In the genomic region with DNA sequence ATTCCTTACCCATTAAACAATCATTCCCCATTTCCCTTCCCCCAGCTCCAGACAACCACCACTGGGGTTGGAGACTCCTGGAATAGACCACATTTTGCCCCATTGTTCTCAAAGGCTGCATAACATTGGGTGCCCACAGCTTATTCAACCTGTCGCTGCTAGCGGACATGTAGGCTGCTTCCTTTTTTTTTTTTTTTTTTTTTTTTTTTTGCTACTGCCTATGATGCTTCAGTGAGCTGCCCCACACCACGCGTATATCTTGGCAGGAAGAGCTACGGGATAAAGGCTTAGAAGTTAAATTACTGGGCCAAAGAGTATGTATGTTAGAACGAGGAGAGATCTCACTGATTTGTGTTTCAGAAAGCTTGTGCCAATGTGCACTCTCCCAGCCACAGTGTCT, we compare ENCODE assay signal across 1 cellular context.
TF ChIP-seq lines count a peak whose summit lies in the region.

No MANE protein-coding gene starts in this region.

TF ChIP-seq in WTC11, 78 proteins besides CTCF, POLR2A, EP300 and RAD21 (continued from another document):
- TF ChIP-seq, protein P1, sequence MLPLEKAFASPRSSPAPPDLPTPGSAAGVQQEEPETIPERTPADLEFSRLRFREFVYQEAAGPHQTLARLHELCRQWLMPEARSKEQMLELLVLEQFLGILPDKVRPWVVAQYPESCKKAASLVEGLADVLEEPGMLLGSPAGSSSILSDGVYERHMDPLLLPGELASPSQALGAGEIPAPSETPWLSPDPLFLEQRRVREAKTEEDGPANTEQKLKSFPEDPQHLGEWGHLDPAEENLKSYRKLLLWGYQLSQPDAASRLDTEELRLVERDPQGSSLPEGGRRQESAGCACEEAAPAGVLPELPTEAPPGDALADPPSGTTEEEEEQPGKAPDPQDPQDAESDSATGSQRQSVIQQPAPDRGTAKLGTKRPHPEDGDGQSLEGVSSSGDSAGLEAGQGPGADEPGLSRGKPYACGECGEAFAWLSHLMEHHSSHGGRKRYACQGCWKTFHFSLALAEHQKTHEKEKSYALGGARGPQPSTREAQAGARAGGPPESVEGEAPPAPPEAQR (CRISPR knock-in tag; IDR thresholded peaks at IDR 0.05) = no peak
- TF ChIP-seq MYBL2 (CRISPR knock-in tag; IDR thresholded peaks at IDR 0.05) (no peak), ZNF423 (CRISPR knock-in tag; IDR thresholded peaks at IDR 0.05) (no peak), SMAD4 (CRISPR knock-in tag; IDR thresholded peaks at IDR 0.05) (no peak), GRHL2 (CRISPR knock-in tag; IDR thresholded peaks at IDR 0.05; ENCODE audit: insufficient replicate concordance, severe bottlenecking) (no peak)
- TF ChIP-seq, protein P2, sequence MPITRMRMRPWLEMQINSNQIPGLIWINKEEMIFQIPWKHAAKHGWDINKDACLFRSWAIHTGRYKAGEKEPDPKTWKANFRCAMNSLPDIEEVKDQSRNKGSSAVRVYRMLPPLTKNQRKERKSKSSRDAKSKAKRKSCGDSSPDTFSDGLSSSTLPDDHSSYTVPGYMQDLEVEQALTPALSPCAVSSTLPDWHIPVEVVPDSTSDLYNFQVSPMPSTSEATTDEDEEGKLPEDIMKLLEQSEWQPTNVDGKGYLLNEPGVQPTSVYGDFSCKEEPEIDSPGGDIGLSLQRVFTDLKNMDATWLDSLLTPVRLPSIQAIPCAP (CRISPR knock-in tag; IDR thresholded peaks at IDR 0.05) = no peak
